8 cellular contexts compared by ENCODE assay signal in genomic region chr13:60396783-60397692, GRCh38. TPM values are rescaled to one million over a fixed set of nuclear protein-coding genes. Genes with fewer than 3 reads are reported as not detected.
DNase-seq lines count a peak whose midpoint lies in the region; ATAC-seq, FAIRE-seq and TF ChIP-seq lines count a peak whose summit lies in the region.

Gene TDRD3, plus strand, starts transcription at chr13:60397220. Its CDS starts 145 bp downstream, at chr13:60397365.

- H3K4me1 ChIP-seq in Caco-2, result peaks cover 25% of the 10 kb centered on the region
- peaks cover 2 to 12% (median 4%) of the 10 kb centered on the region in 4 experiments; a peak in 5 of 7 replicates for H3K4me1 ChIP-seq in H1 (replicated peaks in 1 of 4; ENCODE audit: control insufficient read depth in 3 of 4, insufficient read depth in 4 of 4, low read length in 3 of 4)
- H3K4me1 ChIP-seq in mesendoderm (ENCODE audit: control insufficient read depth, low read depth, low read length), result no peaks in the 10 kb centered on the region

- H2BK12ac ChIP-seq in H1 (ENCODE audit: low read depth, low read length), result no peak within 1 kb of the TSS

- H3K18ac ChIP-seq in H1 (ENCODE audit: extremely low read depth, low read length) (peak within 1 kb of the TSS; percentile 92; the same call in 1 of the 2 replicates), mesendoderm (ENCODE audit: low read length) (peak within 1 kb of the TSS; percentile 100)

- H3K27me3 Mint-ChIP-seq in Caco-2 (ENCODE audit: insufficient read depth, unreplicated experiment), result no peaks in the 10 kb centered on the region

- H3K36me3 ChIP-seq in Caco-2 (ENCODE audit: control insufficient read depth, insufficient read depth, low read length), result no peaks in the 10 kb centered on the region
- H3K36me3 ChIP-seq in H1 (ENCODE audit: control insufficient read depth in 2 of 4, insufficient read depth in 4 of 4, low read length in 3 of 4), result no peaks in the 10 kb centered on the region
- H3K36me3 ChIP-seq in mesendoderm (ENCODE audit: control insufficient read depth, insufficient read depth, low read length), result no peaks in the 10 kb centered on the region

- H2AK5ac ChIP-seq in H1 (ENCODE audit: low read depth, low read length), result no peak within 1 kb of the TSS
- no peak within 1 kb of the TSS for H2AK5ac ChIP-seq in mesendoderm (ENCODE audit: low read length)

- TF ChIP-seq RAD21 in H1 (IDR thresholded peaks at IDR 0.05 in 1 of 2, conservative IDR thresholded peaks at IDR 0.05 in 1 of 2; ENCODE audit: low read depth in 2 of 2, low read length in 2 of 2), result peak in 1 of 2 experiments; percentile 34; a peak in 1 of 4 replicates

- H2BK15ac ChIP-seq in H1 (ENCODE audit: low read length) (no peak within 1 kb of the TSS), mesendoderm (replicated peaks; ENCODE audit: low read depth) (no peak within 1 kb of the TSS)

- peak; percentile 74 for FAIRE-seq in H1 (lab: Jason Lieb, UNC)

- H3K4me3 ChIP-seq in Caco-2 (ENCODE audit: low read depth, low read length), result peak within 1 kb of the TSS; percentile 58
- H3K4me3 ChIP-seq in H1 (ENCODE audit: extremely low read depth in 1 of 4, insufficient read depth in 2 of 4, low read depth in 3 of 4, low read length in 4 of 4), result peak within 1 kb of the TSS; percentile 85 to 96 (median 86)
- H3K4me3 ChIP-seq in mesendoderm (ENCODE audit: low read length), result peak within 1 kb of the TSS; percentile 84

- H2BK5ac ChIP-seq in H1 (ENCODE audit: low read depth, low read length), result peak within 1 kb of the TSS; percentile 80; the same call in 1 of the 2 replicates
- peak within 1 kb of the TSS; percentile 71 for H2BK5ac ChIP-seq in mesendoderm (ENCODE audit: low read length)

- H3K79me2 ChIP-seq in H1 (ENCODE audit: control insufficient read depth in 1 of 2, insufficient read depth in 2 of 2, low read length in 2 of 2), result peaks cover 0 to 28% of the 10 kb centered on the region in 2 experiments; a peak in 2 of 4 replicates
- peaks cover 11% of the 10 kb centered on the region for H3K79me2 ChIP-seq in mesendoderm (ENCODE audit: control insufficient read depth, insufficient read depth, low read length)

- no peaks in the 10 kb centered on the region for H4K20me1 ChIP-seq in H1 (replicated peaks in 1 of 2; ENCODE audit: control insufficient read depth in 1 of 2, insufficient read depth in 2 of 2, low read length in 2 of 2)

- H3K4me2 ChIP-seq in H1 (ENCODE audit: insufficient read depth in 1 of 2, low read depth in 2 of 2, low read length in 2 of 2), result peak within 1 kb of the TSS; percentile 87 to 97
- peak within 1 kb of the TSS; percentile 99 for H3K4me2 ChIP-seq in mesendoderm (ENCODE audit: low read length)

- peak within 1 kb of the TSS; percentile 95 for H2AFZ ChIP-seq in H1 (ENCODE audit: low read length)

- H3K9ac ChIP-seq in H1 (replicated peaks in 1 of 4; ENCODE audit: extremely low read depth in 1 of 4, low read depth in 3 of 4, low read length in 3 of 4) (peak within 1 kb of the TSS; percentile 80 to 92 (median 82)), mesendoderm (ENCODE audit: low read length) (peak within 1 kb of the TSS; percentile 97)

- TF ChIP-seq POLR2A in H1 (IDR thresholded peaks at IDR 0.05; ENCODE audit: control extremely low read depth in 1 of 2, low read depth in 2 of 2, low read length in 2 of 2), result peak; percentile 67 to 76

- H3K9me3 ChIP-seq in Caco-2, result no peaks in the 10 kb centered on the region
- no peaks in the 10 kb centered on the region for H3K9me3 ChIP-seq in H1 (ENCODE audit: insufficient read depth in 2 of 2, low read depth in 1 of 2, low read length in 1 of 2)

- H3K4me3 Mint-ChIP-seq in Caco-2 (ENCODE audit: unreplicated experiment), result peak within 1 kb of the TSS; percentile 91

- H3K23ac ChIP-seq in H1 (ENCODE audit: insufficient read length) (no peak within 1 kb of the TSS), mesendoderm (ENCODE audit: low read length) (peak within 1 kb of the TSS; percentile 3)

- H2BK20ac ChIP-seq in H1 (ENCODE audit: low read length), result no peak within 1 kb of the TSS

- no peaks in the 10 kb centered on the region for H3K9me3 Mint-ChIP-seq in Caco-2 (ENCODE audit: unreplicated experiment)

- TF ChIP-seq CTCF in Caco-2 (IDR thresholded peaks at IDR 0.05; ENCODE audit: insufficient read depth in 1 of 2, low read depth in 1 of 2, low read length in 1 of 2, severe bottlenecking in 1 of 2, unreplicated experiment in 1 of 2) (peak; percentile 83 to 94), H1 (IDR thresholded peaks at IDR 0.05; ENCODE audit: control extremely low read depth in 1 of 3, insufficient read depth in 1 of 3, low read depth in 1 of 3, low read length in 3 of 3) (peak; percentile 65 to 83 (median 82))

- no peaks in the 10 kb centered on the region for H3K23me2 ChIP-seq in H1 (ENCODE audit: low read depth, low read length)

- BruUV-seq in Caco-2 (replicated peaks; lab: Mats Ljungman, UMichigan), result TSS peak; percentile 87

- H3K27ac ChIP-seq in H1 (ENCODE audit: low read depth, low read length) (peak within 1 kb of the TSS; percentile 85), mesendoderm (ENCODE audit: low read depth, low read length) (peak within 1 kb of the TSS; percentile 89)

- intact Hi-C loops in Caco-2 (cut with micrococcal nuclease; ENCODE audit: unreplicated experiment), result loop anchor here (1.0 to 10.0 kb wide), 4 partner anchors 28 to 702 kb away; partner anchors contain the start of gene DIAPH3

- CTCF ChIA-PET in Caco-2 (lab: Charles Lee), result interaction anchor here (0.5 to 1.4 kb wide), 5 partner anchors 34 to 1198 kb away, joined by 3 to 7 read pairs (median 3); no protein-coding TSS in a partner anchor
- CTCF ChIA-PET in H1 (lab: Charles Lee; ENCODE audit: partially characterized antibody), result interaction anchor here (0.6 to 1.3 kb wide), 3 partner anchors 17 to 75 kb away, joined by 3 to 4 read pairs (median 4); no protein-coding TSS in a partner anchor

- H3K4me1 Mint-ChIP-seq in Caco-2 (ENCODE audit: low read depth, unreplicated experiment), result peaks cover 43% of the 10 kb centered on the region

- H3K79me1 ChIP-seq in H1 (ENCODE audit: low read depth, low read length), result peaks cover 3% of the 10 kb centered on the region; the same call in 1 of the 2 replicates
- H3K79me1 ChIP-seq in mesendoderm (ENCODE audit: low read length), result peaks cover 7% of the 10 kb centered on the region

- ATAC-seq in GM19468 (IDR thresholded peaks at IDR 0.05; ENCODE audit: extremely low read depth, unreplicated experiment), result peak; percentile 35

- no peak within 1 kb of the TSS for H4K91ac ChIP-seq in H1 (replicated peaks; ENCODE audit: insufficient read length, low read length)

- DNase-seq in Caco-2 (peak; percentile 90 to 91), HS-27A (ENCODE audit: low read depth) (peak; percentile 60), NOMO-1 treated with DMSO at 0.1 percent for 48 hours (lab: John Stamatoyannopoulos, UW; ENCODE audit: unreplicated experiment) (peak; percentile 76), H1 (ENCODE audit: low read depth in 1 of 2, low spot score in 2 of 2) (peak; percentile 65 to 86), mesendoderm (peak; percentile 95)
- DNase-seq in activated CD8-positive, alpha-beta memory T cell treated with anti-CD3 and anti-CD28 coated beads for 48 hours (ENCODE audit: low read depth in 2 of 3, low spot score in 2 of 3), result peak; percentile 54 to 60 (median 60)
- peak; percentile 48 for DNase-seq in stimulated activated CD8-positive, alpha-beta memory T cell treated with anti-CD3 and anti-CD28 coated beads, Interleukin-15, amount 100 ng/mL, for 1 hour (ENCODE audit: low read depth)

- peak within 1 kb of the TSS; percentile 85 for H3K27ac Mint-ChIP-seq in Caco-2 (ENCODE audit: unreplicated experiment)

- H3K27me3 ChIP-seq in Caco-2 (replicated peaks; ENCODE audit: control insufficient read depth, insufficient read depth, low read length) (no peaks in the 10 kb centered on the region), H1 (replicated peaks in 1 of 4; ENCODE audit: control insufficient read depth in 3 of 4, extremely low read depth in 1 of 4, insufficient read depth in 3 of 4, low read length in 3 of 4) (no peaks in the 10 kb centered on the region), mesendoderm (ENCODE audit: insufficient read depth, low read length, poor library complexity) (no peaks in the 10 kb centered on the region)

- peak within 1 kb of the TSS; percentile 89; the same call in 1 of the 2 replicates for H4K8ac ChIP-seq in H1 (ENCODE audit: extremely low read depth, insufficient read depth, low read length)
- peak within 1 kb of the TSS; percentile 96 for H4K8ac ChIP-seq in mesendoderm (ENCODE audit: low read depth, low read length)

- 1% methylated on average over 27 of the region's 82 CpGs; no CpG with 5 or more reads in 1 of the 2 experiments for WGBS in H1 (ENCODE audit: extremely low coverage in 1 of 2, insufficient coverage in 1 of 2, insufficient read length in 1 of 2, insufficient replicate concordance in 2 of 2, low coverage in 1 of 2, low lambda C conversion rate in 2 of 2, missing lambda C conversion rate in 1 of 2), 2 experiments
- WGBS in mesendoderm (ENCODE audit: extremely low coverage, insufficient coverage, low lambda C conversion rate), result no CpG with 5 or more reads among the region's 82 CpGs

- H2BK120ac ChIP-seq in H1 (replicated peaks; ENCODE audit: low read depth, low read length), result no peak within 1 kb of the TSS
- H2BK120ac ChIP-seq in mesendoderm (ENCODE audit: low read depth, low read length), result peak within 1 kb of the TSS; percentile 85

- peak within 1 kb of the TSS; percentile 69 for H3K14ac ChIP-seq in H1 (ENCODE audit: insufficient read length)

- H4K5ac ChIP-seq in H1 (ENCODE audit: insufficient read length, low read depth, low read length), result peak within 1 kb of the TSS; percentile 79
- H4K5ac ChIP-seq in mesendoderm (ENCODE audit: low read length), result peak within 1 kb of the TSS; percentile 68

- H3K4ac ChIP-seq in H1 (replicated peaks; ENCODE audit: insufficient read length, low read depth, low read length) (peak within 1 kb of the TSS; percentile 92), mesendoderm (ENCODE audit: low read depth, low read length) (peak within 1 kb of the TSS; percentile 98)

- POLR2A ChIA-PET in Caco-2 (lab: Charles Lee), result interaction anchor here (0.7 kb wide), 1 partner anchor 259 kb away, joined by 3 read pairs; no protein-coding TSS in a partner anchor
- POLR2A ChIA-PET in H1 (lab: Charles Lee; ENCODE audit: partially characterized antibody), result interaction anchor here (0.9 to 1.4 kb wide), 3 partner anchors 22 to 47 kb away, joined by 3 to 6 read pairs (median 3); no protein-coding TSS in a partner anchor

- H3K56ac ChIP-seq in H1 (replicated peaks; ENCODE audit: insufficient read length, low read depth, low read length) (peak within 1 kb of the TSS; percentile 70), mesendoderm (ENCODE audit: low read length) (peak within 1 kb of the TSS; percentile 95)

- TF ChIP-seq EP300 in H1 (IDR thresholded peaks at IDR 0.05; ENCODE audit: borderline replicate concordance in 1 of 2, low read depth in 2 of 2, low read length in 2 of 2), result no peak

- H3K36me3 Mint-ChIP-seq in Caco-2 (ENCODE audit: insufficient read depth, unreplicated experiment), result peaks cover 19% of the 10 kb centered on the region

RNA-seq across cellular contexts. Expression of gene TDRD3, which starts in this region (rescaled TPM):
- 16.3 and 17.2 TPM in 2 replicates for total RNA-seq in Caco-2 (2022)
- 14.7 TPM in 2 replicates for total RNA-seq in H1 (2021; fragmentation: NEBNext Ultra II Directional; extraction: Animal tissue kit (Norgen Biotek cat#: 25700))
- 1.4 and 2.5 TPM in 2 replicates for polyA plus RNA-seq in H1 (2011; rRNA removed)
- 4.4 TPM for polyA plus RNA-seq in H1 (2011; cell fraction: cytosol; rRNA removed)
- polyA plus RNA-seq in H1 (2011; cell fraction: nucleus; rRNA removed), result 2.8 TPM
- polyA plus RNA-seq in H1 (2012, experiment 1 of 2), result 6.8 to 10.5 TPM (median 8.2 TPM) in 4 replicates
- 1.1 TPM for polyA plus RNA-seq in H1 (2012, experiment 2 of 2)
- polyA plus RNA-seq in H1 (2013, experiment 1 of 2), result 10.1 TPM
- 9.6 TPM for polyA plus RNA-seq in H1 (2013, experiment 2 of 2)
- polyA minus RNA-seq in H1 (2011; rRNA and poly(A)+ RNA removed), result 9.2 and 14.7 TPM in 2 replicates
- polyA minus RNA-seq in H1 (2011; cell fraction: cytosol; rRNA and poly(A)+ RNA removed), result 5.8 TPM
- polyA minus RNA-seq in H1 (2011; cell fraction: nucleus; rRNA and poly(A)+ RNA removed), result 24.6 TPM
- 13.4 TPM for polyA plus RNA-seq in mesendoderm (2013, experiment 1 of 2)
- 13.2 TPM for polyA plus RNA-seq in mesendoderm (2013, experiment 2 of 2)

Comparison
In these comparisons a context has a peak if more than half of its experiments do, and no peak if none do; other contexts are left out.
1. Peak in every context shown above with its lines: DNase-seq, ATAC-seq, H3K4me3 ChIP-seq and H3K27ac ChIP-seq.